ENCODE assay signal across 1 cellular context in genomic region chr11:46593550-46594382, GRCh38.
TF ChIP-seq lines count a peak whose summit lies in the region.

TSS of gene AMBRA1 (minus strand) at chr11:46594023. CDS start at chr11:46548380, 45,643 bp downstream.

TF ChIP-seq in HepG2, 621 proteins besides CTCF, POLR2A, EP300 and RAD21 (continued from another document and continues in another):
- no peak for TF ChIP-seq ZBTB49 (CRISPR knock-in tag; IDR thresholded peaks at IDR 0.05; ENCODE audit: borderline replicate concordance)
- peak; percentile 57; the same call in 1 of the 2 replicates for TF ChIP-seq ZNF605 (CRISPR knock-in tag; IDR thresholded peaks at IDR 0.05)
- TF ChIP-seq RXRA (CRISPR knock-in tag; IDR thresholded peaks at IDR 0.05) = peak; percentile 70
- TF ChIP-seq ZBTB2 (CRISPR knock-in tag; IDR thresholded peaks at IDR 0.05; ENCODE audit: low read depth) = no peak
- peak; percentile 77 for TF ChIP-seq ARID3A (IDR thresholded peaks at IDR 0.05; ENCODE audit: low read depth, low read length)
- no peak; the same call in 1 of the 2 replicates for TF ChIP-seq SMAD9 (CRISPR knock-in tag; IDR thresholded peaks at IDR 0.05)
- peak; percentile 83 for TF ChIP-seq ZMYM3 (CRISPR knock-in tag; IDR thresholded peaks at IDR 0.05)
- peak; percentile 64 for TF ChIP-seq ZNF770 (CRISPR knock-in tag; IDR thresholded peaks at IDR 0.05)
- peak; percentile 97 for TF ChIP-seq PHF8 (CRISPR knock-in tag; IDR thresholded peaks at IDR 0.05)
- TF ChIP-seq, protein P1, sequence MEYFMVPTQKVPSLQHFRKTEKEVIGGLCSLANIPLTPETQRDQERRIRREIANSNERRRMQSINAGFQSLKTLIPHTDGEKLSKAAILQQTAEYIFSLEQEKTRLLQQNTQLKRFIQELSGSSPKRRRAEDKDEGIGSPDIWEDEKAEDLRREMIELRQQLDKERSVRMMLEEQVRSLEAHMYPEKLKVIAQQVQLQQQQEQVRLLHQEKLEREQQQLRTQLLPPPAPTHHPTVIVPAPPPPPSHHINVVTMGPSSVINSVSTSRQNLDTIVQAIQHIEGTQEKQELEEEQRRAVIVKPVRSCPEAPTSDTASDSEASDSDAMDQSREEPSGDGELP (IDR thresholded peaks at IDR 0.05; ENCODE audit: borderline replicate concordance, low read depth) = no peak
- no peak for TF ChIP-seq CBX2 (IDR thresholded peaks at IDR 0.05; ENCODE audit: low read depth, low read length)
- no peak for TF ChIP-seq CBX2 (CRISPR knock-in tag; IDR thresholded peaks at IDR 0.05; ENCODE audit: low read depth)
- peak; percentile 71 for TF ChIP-seq HDAC2 (CRISPR knock-in tag; IDR thresholded peaks at IDR 0.05)
- no peak for TF ChIP-seq HNRNPL (IDR thresholded peaks at IDR 0.05; ENCODE audit: low read depth, low read length)
- no peak for TF ChIP-seq TMF1 (CRISPR knock-in tag; IDR thresholded peaks at IDR 0.05; ENCODE audit: low read depth)
- peak; percentile 98 for TF ChIP-seq SRF (IDR thresholded peaks at IDR 0.05; ENCODE audit: low read depth, low read length)
- no peak for TF ChIP-seq ATRX (CRISPR knock-in tag; IDR thresholded peaks at IDR 0.05; ENCODE audit: borderline replicate concordance)
- 0 out of 2 replicates have a peak, but pooled peaks have one; percentile 61 for TF ChIP-seq ZNF850 (CRISPR knock-in tag; conservative IDR thresholded peaks at IDR 0.05)
- no peak; the same call in 1 of the 2 replicates for TF ChIP-seq ZNF33A (CRISPR knock-in tag; IDR thresholded peaks at IDR 0.05; ENCODE audit: borderline replicate concordance)
- no peak for TF ChIP-seq RAD51 (IDR thresholded peaks at IDR 0.05; ENCODE audit: borderline replicate concordance)
- TF ChIP-seq NBN (conservative IDR thresholded peaks at IDR 0.05) = no peak
- TF ChIP-seq TOPORS (CRISPR knock-in tag; IDR thresholded peaks at IDR 0.05) = peak; percentile 72
- peak; percentile 36 for TF ChIP-seq BCL6 (CRISPR knock-in tag; IDR thresholded peaks at IDR 0.05)
- TF ChIP-seq ZNF180 (CRISPR knock-in tag; IDR thresholded peaks at IDR 0.05; ENCODE audit: borderline replicate concordance, low read depth) = no peak
- TF ChIP-seq ETV6 (CRISPR knock-in tag; conservative IDR thresholded peaks at IDR 0.05) = no peak
- 0 out of 2 replicates have a peak, but pooled peaks have one; percentile 57 for TF ChIP-seq ZFP36L2 (CRISPR knock-in tag; IDR thresholded peaks at IDR 0.05)
- TF ChIP-seq KAT7 (CRISPR knock-in tag; IDR thresholded peaks at IDR 0.05; ENCODE audit: borderline replicate concordance) = peak; percentile 79; the same call in 1 of the 2 replicates
- TF ChIP-seq ZNF512B (CRISPR knock-in tag; IDR thresholded peaks at IDR 0.05; ENCODE audit: borderline replicate concordance) = no peak
- no peak for TF ChIP-seq HNRNPH1 (optimal IDR thresholded peaks at IDR 0.05; ENCODE audit: low read depth, low read length)
- TF ChIP-seq ETV5 (CRISPR knock-in tag; IDR thresholded peaks at IDR 0.05; ENCODE audit: borderline replicate concordance) = peak; percentile 32; the same call in 1 of the 2 replicates
- TF ChIP-seq SIX4 (CRISPR knock-in tag; IDR thresholded peaks at IDR 0.05) = 0 out of 2 replicates have a peak, but pooled peaks have one; percentile 22
- TF ChIP-seq, protein P2, sequence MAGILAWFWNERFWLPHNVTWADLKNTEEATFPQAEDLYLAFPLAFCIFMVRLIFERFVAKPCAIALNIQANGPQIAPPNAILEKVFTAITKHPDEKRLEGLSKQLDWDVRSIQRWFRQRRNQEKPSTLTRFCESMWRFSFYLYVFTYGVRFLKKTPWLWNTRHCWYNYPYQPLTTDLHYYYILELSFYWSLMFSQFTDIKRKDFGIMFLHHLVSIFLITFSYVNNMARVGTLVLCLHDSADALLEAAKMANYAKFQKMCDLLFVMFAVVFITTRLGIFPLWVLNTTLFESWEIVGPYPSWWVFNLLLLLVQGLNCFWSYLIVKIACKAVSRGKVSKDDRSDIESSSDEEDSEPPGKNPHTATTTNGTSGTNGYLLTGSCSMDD (CRISPR knock-in tag; IDR thresholded peaks at IDR 0.05) = no peak
- TF ChIP-seq ZNF670 (CRISPR knock-in tag; IDR thresholded peaks at IDR 0.05; ENCODE audit: borderline replicate concordance) = peak; percentile 77; the same call in 1 of the 2 replicates
- TF ChIP-seq, protein P3, sequence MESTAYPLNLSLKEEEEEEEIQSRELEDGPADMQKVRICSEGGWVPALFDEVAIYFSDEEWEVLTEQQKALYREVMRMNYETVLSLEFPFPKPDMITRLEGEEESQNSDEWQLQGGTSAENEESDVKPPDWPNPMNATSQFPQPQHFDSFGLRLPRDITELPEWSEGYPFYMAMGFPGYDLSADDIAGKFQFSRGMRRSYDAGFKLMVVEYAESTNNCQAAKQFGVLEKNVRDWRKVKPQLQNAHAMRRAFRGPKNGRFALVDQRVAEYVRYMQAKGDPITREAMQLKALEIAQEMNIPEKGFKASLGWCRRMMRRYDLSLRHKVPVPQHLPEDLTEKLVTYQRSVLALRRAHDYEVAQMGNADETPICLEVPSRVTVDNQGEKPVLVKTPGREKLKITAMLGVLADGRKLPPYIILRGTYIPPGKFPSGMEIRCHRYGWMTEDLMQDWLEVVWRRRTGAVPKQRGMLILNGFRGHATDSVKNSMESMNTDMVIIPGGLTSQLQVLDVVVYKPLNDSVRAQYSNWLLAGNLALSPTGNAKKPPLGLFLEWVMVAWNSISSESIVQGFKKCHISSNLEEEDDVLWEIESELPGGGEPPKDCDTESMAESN (CRISPR knock-in tag; conservative IDR thresholded peaks at IDR 0.05) = no peak; the same call in 1 of the 2 replicates
- no peak for TF ChIP-seq ZNF30 (CRISPR knock-in tag; IDR thresholded peaks at IDR 0.05)
- TF ChIP-seq, protein P4, sequence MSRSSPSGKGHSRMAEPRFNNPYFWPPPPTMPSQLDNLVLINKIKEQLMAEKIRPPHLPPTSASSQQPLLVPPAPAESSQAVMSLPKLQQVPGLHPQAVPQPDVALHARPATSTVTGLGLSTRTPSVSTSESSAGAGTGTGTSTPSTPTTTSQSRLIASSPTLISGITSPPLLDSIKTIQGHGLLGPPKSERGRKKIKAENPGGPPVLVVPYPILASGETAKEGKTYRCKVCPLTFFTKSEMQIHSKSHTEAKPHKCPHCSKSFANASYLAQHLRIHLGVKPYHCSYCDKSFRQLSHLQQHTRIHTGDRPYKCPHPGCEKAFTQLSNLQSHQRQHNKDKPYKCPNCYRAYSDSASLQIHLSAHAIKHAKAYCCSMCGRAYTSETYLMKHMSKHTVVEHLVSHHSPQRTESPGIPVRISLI (CRISPR knock-in tag; IDR thresholded peaks at IDR 0.05; ENCODE audit: borderline replicate concordance) = peak; percentile 49; the same call in 1 of the 2 replicates
- no peak for TF ChIP-seq TCF12 (IDR thresholded peaks at IDR 0.05)
- peak; percentile 21; the same call in 1 of the 2 replicates for TF ChIP-seq TCF12 (CRISPR knock-in tag; IDR thresholded peaks at IDR 0.05)
- no peak for TF ChIP-seq ATM (IDR thresholded peaks at IDR 0.05; ENCODE audit: borderline replicate concordance)
- TF ChIP-seq DMTF1 (CRISPR knock-in tag; IDR thresholded peaks at IDR 0.05) = no peak
- TF ChIP-seq ZNF674 (CRISPR knock-in tag; IDR thresholded peaks at IDR 0.05; ENCODE audit: low read depth) = no peak
- TF ChIP-seq, protein P5, sequence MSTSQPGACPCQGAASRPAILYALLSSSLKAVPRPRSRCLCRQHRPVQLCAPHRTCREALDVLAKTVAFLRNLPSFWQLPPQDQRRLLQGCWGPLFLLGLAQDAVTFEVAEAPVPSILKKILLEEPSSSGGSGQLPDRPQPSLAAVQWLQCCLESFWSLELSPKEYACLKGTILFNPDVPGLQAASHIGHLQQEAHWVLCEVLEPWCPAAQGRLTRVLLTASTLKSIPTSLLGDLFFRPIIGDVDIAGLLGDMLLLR (CRISPR knock-in tag; IDR thresholded peaks at IDR 0.05) = peak; percentile 65
- no peak for TF ChIP-seq GPN1 (CRISPR knock-in tag; IDR thresholded peaks at IDR 0.05; ENCODE audit: borderline replicate concordance)
